In genomic region chr16:2914233-2914632, GRCh38 we compare ENCODE assay signal across 18 cellular contexts. TPM values are rescaled to one million over a fixed set of nuclear protein-coding genes. Genes with fewer than 3 reads are reported as not detected.
DNase-seq lines count a peak whose midpoint lies in the region; ATAC-seq and TF ChIP-seq lines count a peak whose summit lies in the region.
"Had no signal": no experiment of that assay in that cellular context is flagged by ENCODE, and none has a peak within 500 bp of the region (broad histone marks: within the 10 kb centered on the region; RNA-seq: fewer than 3 reads in every experiment).

No MANE protein-coding gene starts in this region.

- H3K36me3 ChIP-seq in KMS-11 (ENCODE audit: insufficient read depth): no peaks in the 10 kb centered on the region
- H3K36me3 ChIP-seq in neural progenitor cell: no peaks in the 10 kb centered on the region
- no peaks in the 10 kb centered on the region for H3K36me3 ChIP-seq in Caco-2 (ENCODE audit: control insufficient read depth, insufficient read depth, low read length)

- H3K4me1 Mint-ChIP-seq in brain (peaks cover 26% of the 10 kb centered on the region), neural progenitor cell (peaks cover 8% of the 10 kb centered on the region), Caco-2 (ENCODE audit: low read depth, unreplicated experiment) (peaks cover 7% of the 10 kb centered on the region)

- H3K4me3 ChIP-seq in KMS-11 (IDR thresholded peaks at IDR 0.05; ENCODE audit: insufficient read depth, low read depth, low read length): no peak overlapping the region
- H3K4me3 ChIP-seq in neural progenitor cell: no peak overlapping the region
- no peak overlapping the region for H3K4me3 ChIP-seq in Caco-2 (ENCODE audit: low read depth, low read length)
- H3K4me3 ChIP-seq: esophagus muscularis mucosa, stomach, transverse colon had no signal

- CTCF ChIA-PET in Caco-2 (lab: Charles Lee): no interaction called here

- H2AFZ ChIP-seq in KMS-11 (ENCODE audit: low read depth) (no peak overlapping the region), neural progenitor cell (replicated peaks) (no peak overlapping the region)

- H3K9me3 ChIP-seq in neural progenitor cell (ENCODE audit: low read depth) (no peaks in the 10 kb centered on the region), Caco-2 (no peaks in the 10 kb centered on the region)
- H3K9me3 ChIP-seq: esophagus muscularis mucosa, stomach, transverse colon had no signal

- peak overlapping the region; percentile 39 to 83 (median 56) for H3K4me3 Mint-ChIP-seq in brain
- peak overlapping the region; percentile 50 for H3K4me3 Mint-ChIP-seq in neural progenitor cell
- no peak overlapping the region for H3K4me3 Mint-ChIP-seq in Caco-2 (ENCODE audit: unreplicated experiment)

- TF ChIP-seq CTCF in GM12873 (IDR thresholded peaks at IDR 0.05; ENCODE audit: insufficient read depth, low read depth, low read length, missing control alignments): peak; percentile 18
- no peak for TF ChIP-seq CTCF in KMS-11 (conservative IDR thresholded peaks at IDR 0.05; ENCODE audit: low read depth, low read length)
- TF ChIP-seq CTCF in brain (conservative IDR thresholded peaks at IDR 0.05): no peak
- TF ChIP-seq CTCF in neural progenitor cell (IDR thresholded peaks at IDR 0.05): peak; percentile 18
- no peak for TF ChIP-seq CTCF in Caco-2 (IDR thresholded peaks at IDR 0.05; ENCODE audit: insufficient read depth in 1 of 2, low read depth in 1 of 2, low read length in 1 of 2, severe bottlenecking in 1 of 2, unreplicated experiment in 1 of 2)

- H3K4me2 ChIP-seq in KMS-11 (peak overlapping the region; percentile 23; the same call in 1 of the 2 replicates), neural progenitor cell (no peak overlapping the region)

- BruUV-seq in Caco-2 (replicated peaks; lab: Mats Ljungman, UMichigan): no TSS peak

- H3K9me3 Mint-ChIP-seq in brain: peaks cover 0 to 5% (median 0%) of the 10 kb centered on the region in 5 experiments
- no peaks in the 10 kb centered on the region for H3K9me3 Mint-ChIP-seq in neural progenitor cell
- H3K9me3 Mint-ChIP-seq in Caco-2 (ENCODE audit: unreplicated experiment): no peaks in the 10 kb centered on the region

- DNase-seq in neural progenitor cell (ENCODE audit: low spot score) (no peak), Caco-2 (no peak), DMS53 treated with DMSO at 0.1 percent for 48 hours (lab: John Stamatoyannopoulos, UW; ENCODE audit: unreplicated experiment) (no peak)
- DNase-seq: activated T-cell treated with anti-CD3 and anti-CD28 coated beads for 4 hours; effector CD4-positive, alpha-beta T cell; EL; NCI-H1694; NCI-H69; stomach; transverse colon had no signal

- peaks cover 17% of the 10 kb centered on the region for H3F3A ChIP-seq in neural progenitor cell (ENCODE audit: low read depth)

- peak overlapping the region; percentile 75; the same call in 1 of the 2 replicates for H3K27ac ChIP-seq in KMS-11
- H3K27ac ChIP-seq in neural progenitor cell: no peak overlapping the region
- H3K27ac ChIP-seq: esophagus muscularis mucosa, transverse colon had no signal

- intact Hi-C loops in Caco-2 (cut with micrococcal nuclease; ENCODE audit: unreplicated experiment): no loop called here

- H3K27me3 Mint-ChIP-seq in brain: peaks cover 4% of the 10 kb centered on the region
- peaks cover 6% of the 10 kb centered on the region for H3K27me3 Mint-ChIP-seq in neural progenitor cell (ENCODE audit: insufficient read depth, low read depth)
- H3K27me3 Mint-ChIP-seq in Caco-2 (ENCODE audit: insufficient read depth, unreplicated experiment): no peaks in the 10 kb centered on the region

- H4K20me1 ChIP-seq in KMS-11 (ENCODE audit: insufficient read depth): no peaks in the 10 kb centered on the region
- no peaks in the 10 kb centered on the region for H4K20me1 ChIP-seq in neural progenitor cell (ENCODE audit: low read depth)

- POLR2A ChIA-PET in Caco-2 (lab: Charles Lee): no interaction called here

- H3K36me3 Mint-ChIP-seq in brain (peaks cover 27% of the 10 kb centered on the region), neural progenitor cell (peaks cover 4% of the 10 kb centered on the region), Caco-2 (ENCODE audit: insufficient read depth, unreplicated experiment) (peaks cover 13% of the 10 kb centered on the region)

- H3K79me2 ChIP-seq in KMS-11 (ENCODE audit: insufficient read depth, low read depth): peaks cover 10% of the 10 kb centered on the region; the same call in 1 of the 2 replicates
- H3K79me2 ChIP-seq in neural progenitor cell (ENCODE audit: low read depth): no peaks in the 10 kb centered on the region

- H3K4me1 ChIP-seq in KMS-11 (ENCODE audit: low read depth, poor library complexity, severe bottlenecking) (peaks cover 58% of the 10 kb centered on the region), neural progenitor cell (peaks cover 5% of the 10 kb centered on the region), Caco-2 (peaks cover 6% of the 10 kb centered on the region; the same call in 1 of the 2 replicates)

- ATAC-seq in GM19328 (IDR thresholded peaks at IDR 0.05; ENCODE audit: unreplicated experiment): no peak

- peaks cover 18% of the 10 kb centered on the region for H3K27me3 ChIP-seq in KMS-11 (ENCODE audit: insufficient read depth, low read depth)
- peaks cover 31% of the 10 kb centered on the region for H3K27me3 ChIP-seq in neural progenitor cell
- no peaks in the 10 kb centered on the region for H3K27me3 ChIP-seq in Caco-2 (replicated peaks; ENCODE audit: control insufficient read depth, insufficient read depth, low read length)
- H3K27me3 ChIP-seq: esophagus muscularis mucosa, stomach had no signal

- H3K9ac ChIP-seq in KMS-11 (no peak overlapping the region), neural progenitor cell (no peak overlapping the region)

- peak overlapping the region in 1 of 5 experiments; percentile 21 for H3K27ac Mint-ChIP-seq in brain
- H3K27ac Mint-ChIP-seq in neural progenitor cell: no peak overlapping the region
- no peak overlapping the region for H3K27ac Mint-ChIP-seq in Caco-2 (ENCODE audit: unreplicated experiment)

RNA-seq across cellular contexts. Expression of gene FLYWCH1, which starts 2.5 kb away (rescaled TPM):
- polyA plus RNA-seq in brain (ENCODE audit: insufficient read depth, low read depth, low replicate concordance): 44.2 TPM
- total RNA-seq in neural progenitor cell (ENCODE audit: low replicate concordance): 5.1 and 16.1 TPM in 2 replicates
- total RNA-seq in Caco-2 (2022): 23.3 and 27.9 TPM in 2 replicates

RNA-seq across cellular contexts. Expression of gene FLYWCH2, which starts 31.2 kb away (rescaled TPM):
- 65.5 TPM for polyA plus RNA-seq in brain (ENCODE audit: insufficient read depth, low read depth, low replicate concordance)
- total RNA-seq in neural progenitor cell (ENCODE audit: low replicate concordance): 15.8 and 46.5 TPM in 2 replicates
- total RNA-seq in Caco-2 (2022): 26.0 and 28.7 TPM in 2 replicates

RNA-seq across cellular contexts. Expression of gene KREMEN2, which starts 49.8 kb away (rescaled TPM):
- 1.1 TPM for polyA plus RNA-seq in brain (ENCODE audit: insufficient read depth, low read depth, low replicate concordance)
- total RNA-seq in neural progenitor cell (ENCODE audit: low replicate concordance) (0.51 and 5.6 TPM in 2 replicates), Caco-2 (2022) (1.9 and 2.2 TPM in 2 replicates)
- total RNA-seq: cerebellum, mesenteric fat pad had no signal

RNA-seq across cellular contexts. Expression of gene PAQR4, which starts 54.9 kb away (rescaled TPM):
- 121 TPM for polyA plus RNA-seq in brain (ENCODE audit: insufficient read depth, low read depth, low replicate concordance)
- 3.3 and 15.4 TPM in 2 replicates for total RNA-seq in neural progenitor cell (ENCODE audit: low replicate concordance)
- 12.0 and 13.4 TPM in 2 replicates for total RNA-seq in Caco-2 (2022)

RNA-seq across cellular contexts. Expression of gene PRSS22, which starts 56.3 kb away (rescaled TPM):
- not detected for polyA plus RNA-seq in brain (ENCODE audit: insufficient read depth, low read depth, low replicate concordance)
- not detected in 2 replicates for total RNA-seq in neural progenitor cell (ENCODE audit: low replicate concordance)
- 131 TPM in 2 replicates for total RNA-seq in Caco-2 (2022)
- total RNA-seq: cerebellum, esophagus muscularis mucosa, mesenteric fat pad had no signal
- polyA plus RNA-seq: neural cell had no signal

Comparison
In these comparisons a context has a peak if more than half of its experiments do, and no peak if none do; other contexts are left out.
1. CTCF ChIP-seq: peak in GM12873 (single experiment) and neural progenitor cell (single experiment); none in KMS-11 (single experiment), brain (0 of 2) and Caco-2 (0 of 2).